Comparison of ENCODE assay signal across 1 cellular context in genomic region chr16:88507231-88507743, GRCh38.
TF ChIP-seq lines count a peak whose summit lies in the region.

No MANE protein-coding gene starts in this region.

TF ChIP-seq in HepG2, 621 proteins besides CTCF, POLR2A, EP300 and RAD21 (continued from another document):
- TF ChIP-seq, protein P1, sequence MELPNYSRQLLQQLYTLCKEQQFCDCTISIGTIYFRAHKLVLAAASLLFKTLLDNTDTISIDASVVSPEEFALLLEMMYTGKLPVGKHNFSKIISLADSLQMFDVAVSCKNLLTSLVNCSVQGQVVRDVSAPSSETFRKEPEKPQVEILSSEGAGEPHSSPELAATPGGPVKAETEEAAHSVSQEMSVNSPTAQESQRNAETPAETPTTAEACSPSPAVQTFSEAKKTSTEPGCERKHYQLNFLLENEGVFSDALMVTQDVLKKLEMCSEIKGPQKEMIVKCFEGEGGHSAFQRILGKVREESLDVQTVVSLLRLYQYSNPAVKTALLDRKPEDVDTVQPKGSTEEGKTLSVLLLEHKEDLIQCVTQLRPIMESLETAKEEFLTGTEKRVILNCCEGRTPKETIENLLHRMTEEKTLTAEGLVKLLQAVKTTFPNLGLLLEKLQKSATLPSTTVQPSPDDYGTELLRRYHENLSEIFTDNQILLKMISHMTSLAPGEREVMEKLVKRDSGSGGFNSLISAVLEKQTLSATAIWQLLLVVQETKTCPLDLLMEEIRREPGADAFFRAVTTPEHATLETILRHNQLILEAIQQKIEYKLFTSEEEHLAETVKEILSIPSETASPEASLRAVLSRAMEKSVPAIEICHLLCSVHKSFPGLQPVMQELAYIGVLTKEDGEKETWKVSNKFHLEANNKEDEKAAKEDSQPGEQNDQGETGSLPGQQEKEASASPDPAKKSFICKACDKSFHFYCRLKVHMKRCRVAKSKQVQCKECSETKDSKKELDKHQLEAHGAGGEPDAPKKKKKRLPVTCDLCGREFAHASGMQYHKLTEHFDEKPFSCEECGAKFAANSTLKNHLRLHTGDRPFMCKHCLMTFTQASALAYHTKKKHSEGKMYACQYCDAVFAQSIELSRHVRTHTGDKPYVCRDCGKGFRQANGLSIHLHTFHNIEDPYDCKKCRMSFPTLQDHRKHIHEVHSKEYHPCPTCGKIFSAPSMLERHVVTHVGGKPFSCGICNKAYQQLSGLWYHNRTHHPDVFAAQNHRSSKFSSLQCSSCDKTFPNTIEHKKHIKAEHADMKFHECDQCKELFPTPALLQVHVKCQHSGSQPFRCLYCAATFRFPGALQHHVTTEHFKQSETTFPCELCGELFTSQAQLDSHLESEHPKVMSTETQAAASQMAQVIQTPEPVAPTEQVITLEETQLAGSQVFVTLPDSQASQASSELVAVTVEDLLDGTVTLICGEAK (IDR thresholded peaks at IDR 0.05), result no peak
- TF ChIP-seq, protein P1 (CRISPR knock-in tag; IDR thresholded peaks at IDR 0.05), result no peak
- TF ChIP-seq HNRNPL (IDR thresholded peaks at IDR 0.05; ENCODE audit: low read depth, low read length) (0 out of 2 replicates have a peak, but pooled peaks have one; percentile 35), EZH2 (conservative IDR thresholded peaks at IDR 0.05; ENCODE audit: low read depth, low read length) (no peak), RELA (CRISPR knock-in tag; IDR thresholded peaks at IDR 0.05) (no peak), AKAP8 (CRISPR knock-in tag; IDR thresholded peaks at IDR 0.05) (0 out of 2 replicates have a peak, but pooled peaks have one; percentile 18), ZNF776 (CRISPR knock-in tag; IDR thresholded peaks at IDR 0.05) (0 out of 2 replicates have a peak, but pooled peaks have one; percentile 56), MYNN (CRISPR knock-in tag; IDR thresholded peaks at IDR 0.05; ENCODE audit: low read depth) (no peak), RXRA (CRISPR knock-in tag; IDR thresholded peaks at IDR 0.05) (no peak), ZNF331 (CRISPR knock-in tag; IDR thresholded peaks at IDR 0.05) (no peak), CREB1 (IDR thresholded peaks at IDR 0.05) (no peak), CREB1 (CRISPR knock-in tag; IDR thresholded peaks at IDR 0.05) (no peak), ZNF703 (CRISPR knock-in tag; IDR thresholded peaks at IDR 0.05; ENCODE audit: borderline replicate concordance) (no peak), MEF2D (CRISPR knock-in tag; IDR thresholded peaks at IDR 0.05) (no peak), REL (CRISPR knock-in tag; conservative IDR thresholded peaks at IDR 0.05) (no peak), ZNF234 (CRISPR knock-in tag; conservative IDR thresholded peaks at IDR 0.05) (no peak), GZF1 (CRISPR knock-in tag; IDR thresholded peaks at IDR 0.05) (no peak), ZNF749 (CRISPR knock-in tag; IDR thresholded peaks at IDR 0.05; ENCODE audit: borderline replicate concordance) (no peak)
- TF ChIP-seq, protein P2, sequence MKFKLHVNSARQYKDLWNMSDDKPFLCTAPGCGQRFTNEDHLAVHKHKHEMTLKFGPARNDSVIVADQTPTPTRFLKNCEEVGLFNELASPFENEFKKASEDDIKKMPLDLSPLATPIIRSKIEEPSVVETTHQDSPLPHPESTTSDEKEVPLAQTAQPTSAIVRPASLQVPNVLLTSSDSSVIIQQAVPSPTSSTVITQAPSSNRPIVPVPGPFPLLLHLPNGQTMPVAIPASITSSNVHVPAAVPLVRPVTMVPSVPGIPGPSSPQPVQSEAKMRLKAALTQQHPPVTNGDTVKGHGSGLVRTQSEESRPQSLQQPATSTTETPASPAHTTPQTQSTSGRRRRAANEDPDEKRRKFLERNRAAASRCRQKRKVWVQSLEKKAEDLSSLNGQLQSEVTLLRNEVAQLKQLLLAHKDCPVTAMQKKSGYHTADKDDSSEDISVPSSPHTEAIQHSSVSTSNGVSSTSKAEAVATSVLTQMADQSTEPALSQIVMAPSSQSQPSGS (CRISPR knock-in tag; IDR thresholded peaks at IDR 0.05), result no peak
- TF ChIP-seq, protein P3, sequence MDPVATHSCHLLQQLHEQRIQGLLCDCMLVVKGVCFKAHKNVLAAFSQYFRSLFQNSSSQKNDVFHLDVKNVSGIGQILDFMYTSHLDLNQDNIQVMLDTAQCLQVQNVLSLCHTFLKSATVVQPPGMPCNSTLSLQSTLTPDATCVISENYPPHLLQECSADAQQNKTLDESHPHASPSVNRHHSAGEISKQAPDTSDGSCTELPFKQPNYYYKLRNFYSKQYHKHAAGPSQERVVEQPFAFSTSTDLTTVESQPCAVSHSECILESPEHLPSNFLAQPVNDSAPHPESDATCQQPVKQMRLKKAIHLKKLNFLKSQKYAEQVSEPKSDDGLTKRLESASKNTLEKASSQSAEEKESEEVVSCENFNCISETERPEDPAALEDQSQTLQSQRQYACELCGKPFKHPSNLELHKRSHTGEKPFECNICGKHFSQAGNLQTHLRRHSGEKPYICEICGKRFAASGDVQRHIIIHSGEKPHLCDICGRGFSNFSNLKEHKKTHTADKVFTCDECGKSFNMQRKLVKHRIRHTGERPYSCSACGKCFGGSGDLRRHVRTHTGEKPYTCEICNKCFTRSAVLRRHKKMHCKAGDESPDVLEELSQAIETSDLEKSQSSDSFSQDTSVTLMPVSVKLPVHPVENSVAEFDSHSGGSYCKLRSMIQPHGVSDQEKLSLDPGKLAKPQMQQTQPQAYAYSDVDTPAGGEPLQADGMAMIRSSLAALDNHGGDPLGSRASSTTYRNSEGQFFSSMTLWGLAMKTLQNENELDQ (CRISPR knock-in tag; IDR thresholded peaks at IDR 0.05; ENCODE audit: borderline replicate concordance), result no peak
- TF ChIP-seq, protein P4, sequence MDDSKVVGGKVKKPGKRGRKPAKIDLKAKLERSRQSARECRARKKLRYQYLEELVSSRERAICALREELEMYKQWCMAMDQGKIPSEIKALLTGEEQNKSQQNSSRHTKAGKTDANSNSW (CRISPR knock-in tag; IDR thresholded peaks at IDR 0.05; ENCODE audit: borderline replicate concordance), result no peak
